In genomic region chr21:34913786-34914185, GRCh38 we compare ENCODE assay signal across 18 cellular contexts.
DNase-seq lines count a peak whose midpoint lies in the region; ATAC-seq, FAIRE-seq and TF ChIP-seq lines count a peak whose summit lies in the region.
"Had no signal": no experiment of that assay in that cellular context is flagged by ENCODE, and none has a peak within 500 bp of the region (broad histone marks: within the 10 kb centered on the region; RNA-seq: fewer than 3 reads in every experiment).

No MANE protein-coding gene starts in this region.

- in situ Hi-C loops in K562 (cut with MboI), result no loop called here

- H3K9me2 ChIP-seq in GM23338 (ENCODE audit: insufficient read depth), result 0 out of 2 replicates have a peak, but pooled peaks cover 5% of the 10 kb centered on the region

- H3K4me1 ChIP-seq in K562 (replicated peaks in 1 of 2; ENCODE audit: control insufficient read depth in 2 of 2, insufficient read depth in 2 of 2, low read length in 2 of 2) (peaks cover 23 to 29% of the 10 kb centered on the region in 2 experiments), mesenchymal stem cell (ENCODE audit: control insufficient read depth, insufficient read depth, low read depth, low read length) (peaks cover 5% of the 10 kb centered on the region), GM23338 (ENCODE audit: insufficient read depth) (peaks cover 10% of the 10 kb centered on the region), small intestine (ENCODE audit: control insufficient read depth in 2 of 2, insufficient read depth in 1 of 2, low read depth in 1 of 2, low read length in 1 of 2) (peaks cover 6% of the 10 kb centered on the region in 2 donors)

- H2AFZ ChIP-seq in K562 (ENCODE audit: low read depth, low read length), result peak overlapping the region; percentile 40
- no peak overlapping the region for H2AFZ ChIP-seq in mesenchymal stem cell (ENCODE audit: low read depth, low read length)
- no peak overlapping the region for H2AFZ ChIP-seq in GM23338

- peak; percentile 71 for DNase-seq in BJ (ENCODE audit: low read depth)
- peak; percentile 77 for DNase-seq in GM04503 (ENCODE audit: low read depth)
- DNase-seq in K562 (ENCODE audit: extremely low read depth in 1 of 4, low spot score in 3 of 4), result no peak
- DNase-seq in mesenchymal stem cell, result peak; percentile 49
- no peak for DNase-seq in GM23338 (ENCODE audit: low spot score)
- no peak for DNase-seq in small intestine
- DNase-seq in islet precursor cell, result no peak
- DNase-seq: DMS53, GOT3, Kasumi-1, NCI-H1417, NCI-H1930, NCI-H2171, NCI-H82 had no signal

- H4K20me1 ChIP-seq in K562 (replicated peaks; ENCODE audit: control insufficient read depth, insufficient read depth, low read length), result no peaks in the 10 kb centered on the region
- H4K20me1 ChIP-seq in GM23338 (replicated peaks; ENCODE audit: insufficient read depth), result no peaks in the 10 kb centered on the region

- no peak for TF ChIP-seq POLR2A in K562 (conservative IDR thresholded peaks at IDR 0.05)

- POLR2A ChIA-PET in BJ (lab: Charles Lee), result no interaction called here
- POLR2A ChIA-PET in K562 (lab: Yijun Ruan, JAX), result interaction anchor here (0.6 to 1.3 kb wide), 6 partner anchors 9 to 1219 kb away, joined by 3 to 5 read pairs (median 4); no protein-coding TSS in a partner anchor

- no peak for TF ChIP-seq RAD21 in K562 (CRISPR knock-in tag; conservative IDR thresholded peaks at IDR 0.05 in 1 of 2, IDR thresholded peaks at IDR 0.05 in 1 of 2)

- H2BK15ac ChIP-seq in mesenchymal stem cell (ENCODE audit: low read depth, poor library complexity, severe bottlenecking), result no peak overlapping the region

- H3K18ac ChIP-seq in mesenchymal stem cell (ENCODE audit: low read depth in 1 of 2, low read length in 2 of 2), result no peak overlapping the region

- H3K79me2 ChIP-seq in K562 (ENCODE audit: control insufficient read depth, insufficient read depth, low read length) (no peaks in the 10 kb centered on the region), GM23338 (replicated peaks; ENCODE audit: insufficient read depth) (no peaks in the 10 kb centered on the region)

- intact Hi-C loops in K562 (cut with micrococcal nuclease), result no loop called here

- no peak overlapping the region for H2BK5ac ChIP-seq in mesenchymal stem cell (ENCODE audit: low read depth, low read length, poor library complexity, severe bottlenecking)

- H3K4me3 ChIP-seq in BJ (ENCODE audit: low read depth, low read length) (no peak overlapping the region), K562 (no peak overlapping the region), mesenchymal stem cell (ENCODE audit: insufficient read depth in 1 of 2, low read depth in 1 of 2, low read length in 2 of 2) (no peak overlapping the region), GM23338 (no peak overlapping the region), small intestine (ENCODE audit: low read depth in 1 of 2, low read length in 2 of 2) (no peak overlapping the region)
- H3K4me3 ChIP-seq: A549 had no signal

- no peak overlapping the region for H4K91ac ChIP-seq in mesenchymal stem cell (ENCODE audit: low read length)

- H3K23ac ChIP-seq in mesenchymal stem cell (ENCODE audit: low read length in 2 of 2), result no peak overlapping the region

- no peak overlapping the region for H2BK12ac ChIP-seq in mesenchymal stem cell (ENCODE audit: low read length in 2 of 2)

- no peak overlapping the region for H3K4me3 Mint-ChIP-seq in GM23338
- H3K4me3 Mint-ChIP-seq: B cell had no signal

- no peak for TF ChIP-seq EP300 in K562 (IDR thresholded peaks at IDR 0.05; ENCODE audit: low read length)

- CTCF ChIA-PET in BJ (lab: Yijun Ruan, JAX) (interaction anchor here (0.8 to 1.5 kb wide), 6 partner anchors 10 to 136 kb away, joined by 3 to 4 read pairs (median 3); no protein-coding TSS in a partner anchor), K562 (lab: Yijun Ruan, JAX; ENCODE audit: low intra/inter-chr PET ratio) (no interaction called here)

- H4K8ac ChIP-seq in mesenchymal stem cell (ENCODE audit: low read length), result no peak overlapping the region

- H3K27me3 ChIP-seq in BJ (ENCODE audit: control insufficient read depth, insufficient read depth, low read length), result no peaks in the 10 kb centered on the region
- H3K27me3 ChIP-seq in K562 (ENCODE audit: control insufficient read depth in 2 of 2, insufficient read depth in 2 of 2, low read length in 2 of 2), result no peaks in the 10 kb centered on the region
- no peaks in the 10 kb centered on the region for H3K27me3 ChIP-seq in mesenchymal stem cell (ENCODE audit: control insufficient read depth in 1 of 2, insufficient read depth in 1 of 2, low read length in 2 of 2)
- H3K27me3 ChIP-seq in GM23338 (ENCODE audit: insufficient read depth), result no peaks in the 10 kb centered on the region
- no peaks in the 10 kb centered on the region for H3K27me3 ChIP-seq in small intestine (ENCODE audit: control insufficient read depth in 2 of 2, insufficient read depth in 2 of 2, low read length in 2 of 2)

- BruUV-seq in K562 (replicated peaks; lab: Mats Ljungman, UMichigan), result no TSS peak

- H3K36me3 ChIP-seq in BJ (ENCODE audit: control insufficient read depth, insufficient read depth, low read length) (no peaks in the 10 kb centered on the region), K562 (ENCODE audit: control insufficient read depth, insufficient read depth, low read length) (no peaks in the 10 kb centered on the region), mesenchymal stem cell (ENCODE audit: control insufficient read depth in 1 of 2, insufficient read depth in 2 of 2, low read depth in 1 of 2, low read length in 2 of 2) (no peaks in the 10 kb centered on the region), GM23338 (ENCODE audit: insufficient read depth) (no peaks in the 10 kb centered on the region), small intestine (ENCODE audit: control insufficient read depth in 2 of 2, insufficient read depth in 2 of 2, low read length in 2 of 2) (no peaks in the 10 kb centered on the region)

- no peaks in the 10 kb centered on the region for H3K79me1 ChIP-seq in mesenchymal stem cell (replicated peaks; ENCODE audit: low read length, poor library complexity, severe bottlenecking)

- H3K9ac ChIP-seq in K562 (ENCODE audit: insufficient read depth in 1 of 2, low read depth in 2 of 2, low read length in 2 of 2) (no peak overlapping the region), mesenchymal stem cell (ENCODE audit: low read length) (no peak overlapping the region)

- H3K4me2 ChIP-seq in K562 (ENCODE audit: insufficient read depth, low read length) (no peak overlapping the region), mesenchymal stem cell (ENCODE audit: low read length, poor library complexity, severe bottlenecking) (no peak overlapping the region), GM23338 (no peak overlapping the region)
- H3K4me2 ChIP-seq: A549 had no signal

- H3K9me3 Mint-ChIP-seq in GM23338, result peaks cover 2% of the 10 kb centered on the region; the same call in 1 of the 3 replicates

- TF ChIP-seq CTCF in BJ (IDR thresholded peaks at IDR 0.05; ENCODE audit: insufficient read depth, low read depth, low read length), result no peak
- no peak for TF ChIP-seq CTCF in K562 (IDR thresholded peaks at IDR 0.05 in 2 of 3, conservative IDR thresholded peaks at IDR 0.05 in 1 of 3; ENCODE audit: insufficient read depth in 2 of 3, low read depth in 1 of 3, low read length in 3 of 3)
- TF ChIP-seq CTCF in GM23338 (conservative IDR thresholded peaks at IDR 0.05; ENCODE audit: low read depth in 2 of 2), result no peak

- H3F3A ChIP-seq in GM23338 (replicated peaks; ENCODE audit: low read depth), result no peaks in the 10 kb centered on the region

- H2AK5ac ChIP-seq in mesenchymal stem cell (ENCODE audit: low read length, severe bottlenecking), result no peak overlapping the region

- H3K36me3 Mint-ChIP-seq in GM23338 (ENCODE audit: low read depth), result no peaks in the 10 kb centered on the region

- no peak for FAIRE-seq in K562 (lab: Jason Lieb, UNC)
- FAIRE-seq in small intestine (lab: Jason Lieb, UNC), result no peak
- FAIRE-seq: A549 had no signal

- H2BK120ac ChIP-seq in mesenchymal stem cell (ENCODE audit: low read depth, low read length), result no peak overlapping the region

- H3K9me1 ChIP-seq in K562 (ENCODE audit: control insufficient read depth, insufficient read depth, low read length), result no peaks in the 10 kb centered on the region

- H3K27ac Mint-ChIP-seq in GM23338, result no peak overlapping the region
- H3K27ac Mint-ChIP-seq: B cell had no signal

- peak overlapping the region in 1 of 2 experiments; percentile 26 for H3K4ac ChIP-seq in mesenchymal stem cell (ENCODE audit: low read depth in 1 of 2, low read length in 2 of 2)

- WGBS in K562 (ENCODE audit: insufficient coverage, low coverage, missing lambda C conversion rate), result 70% methylated on average over 6 of the region's 6 CpGs
- 64% methylated on average over 6 of the region's 6 CpGs for WGBS in mesenchymal stem cell
- WGBS in small intestine, 3 donors, result 67 to 87% (median 78%) methylated on average over 6 of the region's 6 CpGs

- H3K27me3 Mint-ChIP-seq in GM23338 (ENCODE audit: insufficient read depth, low read depth, poor library complexity), result peaks cover 1% of the 10 kb centered on the region
- H3K27me3 Mint-ChIP-seq: B cell had no signal

- no peak overlapping the region for H3K27ac ChIP-seq in K562 (ENCODE audit: extremely low read depth, low read depth, low read length)
- no peak overlapping the region for H3K27ac ChIP-seq in mesenchymal stem cell (ENCODE audit: low read length, poor library complexity, severe bottlenecking)
- no peak overlapping the region for H3K27ac ChIP-seq in GM23338 (ENCODE audit: low read depth)
- H3K27ac ChIP-seq in small intestine (ENCODE audit: low read depth in 1 of 2, low read length in 1 of 2), result no peak overlapping the region
- H3K27ac ChIP-seq: A549 had no signal

- no peak overlapping the region for H3K14ac ChIP-seq in mesenchymal stem cell (ENCODE audit: low read length in 2 of 2)

- H3K4me1 Mint-ChIP-seq in GM23338, result peaks cover 20% of the 10 kb centered on the region

- H3K9me3 ChIP-seq in K562 (replicated peaks; ENCODE audit: control insufficient read depth, insufficient read depth, low read depth, low read length) (no peaks in the 10 kb centered on the region), mesenchymal stem cell (ENCODE audit: control insufficient read depth, low read length) (no peaks in the 10 kb centered on the region), small intestine (ENCODE audit: control insufficient read depth, low read depth) (no peaks in the 10 kb centered on the region)
- H3K9me3 ChIP-seq: A549 had no signal

- ATAC-seq in K562, result no peak
- ATAC-seq in GM23338, result no peak
- ATAC-seq: A549, Panc1, Right ventricle myocardium inferior had no signal

TF ChIP-seq in K562, 482 proteins besides CTCF, POLR2A, EP300 and RAD21 (continues in another document):
- TF ChIP-seq KHSRP (IDR thresholded peaks at IDR 0.05) (no peak), ZNF696 (CRISPR knock-in tag; conservative IDR thresholded peaks at IDR 0.05) (no peak), ZC3H4 (CRISPR knock-in tag; IDR thresholded peaks at IDR 0.05; ENCODE audit: borderline replicate concordance) (no peak)

TF ChIP-seq in GM23338, 12 proteins besides CTCF, POLR2A, EP300 and RAD21 (continues in another document):
- no peak for TF ChIP-seq JUNB (IDR thresholded peaks at IDR 0.05; ENCODE audit: unreplicated experiment)

Comparison
In these comparisons a context has a peak if more than half of its experiments do, and no peak if none do; other contexts are left out.
1. DNase-seq: peak in BJ (single experiment), GM04503 (single experiment) and mesenchymal stem cell (single experiment); none in K562 (0 of 4), GM23338 (single experiment), small intestine (single experiment) and islet precursor cell (single experiment).